Comparison of ENCODE assay signal across 10 cellular contexts in the genomic region with DNA sequence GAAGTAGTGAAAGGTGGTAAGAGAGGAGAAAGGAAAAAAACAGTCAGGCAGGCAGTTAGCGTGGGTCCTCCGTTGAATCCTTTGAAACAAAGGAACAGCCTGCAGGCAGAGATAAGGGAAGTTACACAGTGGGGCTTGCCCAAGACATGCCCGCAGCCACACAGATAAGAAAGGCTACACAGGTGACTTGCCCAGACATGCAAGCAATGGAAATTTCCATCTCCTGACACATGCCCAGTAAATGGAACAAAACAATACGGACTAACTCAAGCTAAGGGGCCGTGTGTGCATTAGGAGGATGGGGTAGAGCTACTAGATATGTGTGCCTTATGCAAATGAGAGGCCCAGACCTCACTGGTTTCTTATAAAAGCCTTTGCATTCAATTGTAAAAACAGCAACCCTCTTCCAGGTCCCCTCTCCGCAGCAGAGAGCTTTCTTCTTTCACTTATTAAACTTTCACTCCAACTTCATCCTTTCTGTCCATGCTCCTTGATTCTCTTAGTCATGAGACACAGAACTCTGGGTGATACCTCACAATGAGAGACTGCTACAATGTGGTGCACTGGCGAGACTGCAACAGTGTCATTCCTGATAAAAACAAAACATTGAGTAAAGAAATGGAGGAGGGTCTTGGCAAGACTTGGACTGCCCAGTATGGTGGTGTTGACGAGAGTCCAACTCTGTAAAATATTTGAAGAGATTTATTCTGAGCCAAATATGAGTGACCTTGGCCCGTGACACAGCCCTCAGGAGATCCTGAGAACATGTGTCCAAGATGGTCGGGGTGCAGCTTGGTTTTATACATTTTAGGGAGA.
DNase-seq lines count a peak whose midpoint lies in the region; ATAC-seq and TF ChIP-seq lines count a peak whose summit lies in the region.
"Had no signal": no experiment of that assay in that cellular context is flagged by ENCODE, and none has a peak within 500 bp of the region (broad histone marks: within the 10 kb centered on the region; RNA-seq: fewer than 3 reads in every experiment).

No MANE protein-coding gene starts in this region.

- no peaks in the 10 kb centered on the region for H3K27me3 Mint-ChIP-seq in Caco-2 (ENCODE audit: insufficient read depth, unreplicated experiment)
- peaks cover 3% of the 10 kb centered on the region for H3K27me3 Mint-ChIP-seq in endothelial cell (ENCODE audit: unreplicated experiment)
- H3K27me3 Mint-ChIP-seq: central memory CD8-positive, alpha-beta T cell had no signal

- DNase-seq in Caco-2 (peak; percentile 60 to 73), NCI-H345 (lab: John Stamatoyannopoulos, UW) (peak; percentile 23), endothelial cell (ENCODE audit: low spot score) (peak; percentile 23), HK-2 (ENCODE audit: unreplicated experiment) (no peak), activated gamma-delta T cell (lab: John Stamatoyannopoulos, UW) (no peak)

- ATAC-seq in GM21717 (IDR thresholded peaks at IDR 0.05; ENCODE audit: unreplicated experiment) (peak; percentile 90), HG02678 (IDR thresholded peaks at IDR 0.05; ENCODE audit: unreplicated experiment) (no peak), HG03565 (IDR thresholded peaks at IDR 0.05; ENCODE audit: unreplicated experiment) (no peak)

- H3K4me3 Mint-ChIP-seq in Caco-2 (ENCODE audit: unreplicated experiment) (peak overlapping the region; percentile 10), endothelial cell (ENCODE audit: unreplicated experiment) (no peak overlapping the region)
- H3K4me3 Mint-ChIP-seq: central memory CD8-positive, alpha-beta T cell had no signal

- POLR2A ChIA-PET in Caco-2 (lab: Charles Lee): no interaction called here

- no peak overlapping the region for H3K4me3 ChIP-seq in Caco-2 (ENCODE audit: low read depth, low read length)
- H3K4me3 ChIP-seq: lung had no signal

- peaks cover 7% of the 10 kb centered on the region for H3K4me1 Mint-ChIP-seq in Caco-2 (ENCODE audit: low read depth, unreplicated experiment)
- H3K4me1 Mint-ChIP-seq in endothelial cell (ENCODE audit: unreplicated experiment): peaks cover 6% of the 10 kb centered on the region
- H3K4me1 Mint-ChIP-seq: central memory CD8-positive, alpha-beta T cell had no signal

- no peak for TF ChIP-seq CTCF in Caco-2 (IDR thresholded peaks at IDR 0.05; ENCODE audit: insufficient read depth in 1 of 2, low read depth in 1 of 2, low read length in 1 of 2, severe bottlenecking in 1 of 2, unreplicated experiment in 1 of 2)
- no peak for TF ChIP-seq CTCF in endothelial cell (IDR thresholded peaks at IDR 0.05; ENCODE audit: unreplicated experiment)

- H3K9me3 Mint-ChIP-seq in Caco-2 (ENCODE audit: unreplicated experiment): peaks cover 14% of the 10 kb centered on the region
- no peaks in the 10 kb centered on the region for H3K9me3 Mint-ChIP-seq in endothelial cell (ENCODE audit: unreplicated experiment)

- CTCF ChIA-PET in Caco-2 (lab: Charles Lee): no interaction called here

- H3K27me3 ChIP-seq in Caco-2 (replicated peaks; ENCODE audit: control insufficient read depth, insufficient read depth, low read length): no peaks in the 10 kb centered on the region

- H3K4me1 ChIP-seq in Caco-2: no peaks in the 10 kb centered on the region

- H3K36me3 Mint-ChIP-seq in Caco-2 (ENCODE audit: insufficient read depth, unreplicated experiment): peaks cover 12% of the 10 kb centered on the region
- H3K36me3 Mint-ChIP-seq in endothelial cell (ENCODE audit: low read depth, unreplicated experiment): no peaks in the 10 kb centered on the region

- intact Hi-C loops in Caco-2 (cut with micrococcal nuclease; ENCODE audit: unreplicated experiment): no loop called here

- peak overlapping the region; percentile 66 for H3K27ac Mint-ChIP-seq in Caco-2 (ENCODE audit: unreplicated experiment)
- peak overlapping the region; percentile 62 for H3K27ac Mint-ChIP-seq in endothelial cell (ENCODE audit: unreplicated experiment)

- no peaks in the 10 kb centered on the region for H3K36me3 ChIP-seq in Caco-2 (ENCODE audit: control insufficient read depth, insufficient read depth, low read length)

- H3K9me3 ChIP-seq in Caco-2: no peaks in the 10 kb centered on the region

- BruUV-seq in Caco-2 (replicated peaks; lab: Mats Ljungman, UMichigan): no TSS peak

Comparison
In these comparisons a context has a peak if more than half of its experiments do, and no peak if none do; other contexts are left out.
1. DNase-seq: peak in Caco-2 (2 of 2), NCI-H345 (single experiment) and endothelial cell (single experiment); none in HK-2 (single experiment) and activated gamma-delta T cell (single experiment).